ENCODE assay signal across 11 cellular contexts in genomic region chr9:7121055-7121454, GRCh38.
DNase-seq lines count a peak whose midpoint lies in the region; ATAC-seq lines count a peak whose summit lies in the region.
"Had no signal": no experiment of that assay in that cellular context is flagged by ENCODE, and none has a peak within 500 bp of the region (broad histone marks: within the 10 kb centered on the region; RNA-seq: fewer than 3 reads in every experiment).

No MANE protein-coding gene starts in this region.

- no peak overlapping the region for H3K23ac ChIP-seq in trophoblast cell (ENCODE audit: low read length)

- H3K27me3 ChIP-seq in trophoblast cell (ENCODE audit: insufficient read depth, low read length): no peaks in the 10 kb centered on the region

- peak; percentile 0 to 15 for DNase-seq in NOMO-1 (lab: John Stamatoyannopoulos, UW; ENCODE audit: unreplicated experiment in 2 of 2)
- no peak for DNase-seq in NOMO-1 treated with dmso at 0.1 percent for 144 hours (lab: John Stamatoyannopoulos, UW; ENCODE audit: unreplicated experiment)
- DNase-seq in OCI-M1 (lab: John Stamatoyannopoulos, UW): peak; percentile 100
- no peak for DNase-seq in trophoblast cell
- no peak for DNase-seq in DMS53 treated with DMSO at 0.1 percent for 48 hours (lab: John Stamatoyannopoulos, UW; ENCODE audit: unreplicated experiment)
- DNase-seq in AG08395 (ENCODE audit: low spot score): no peak
- DNase-seq in activated gamma-delta T cell treated with Interleukin-2 at 50 U/mL for 16 hours: no peak
- DNase-seq: activated T-cell treated with anti-CD3 and anti-CD28 coated beads, Interleukin-2, amount 50 U/mL, for 24 hours; mesendoderm; RPMI8226 had no signal

- H3K4ac ChIP-seq in trophoblast cell (ENCODE audit: low read depth, low read length): no peak overlapping the region

- no peaks in the 10 kb centered on the region for H3K79me2 ChIP-seq in trophoblast cell (ENCODE audit: control insufficient read depth, insufficient read depth, low read length, poor library complexity)

- no peak overlapping the region for H2AK5ac ChIP-seq in trophoblast cell (ENCODE audit: low read length)

- H2BK12ac ChIP-seq in trophoblast cell (ENCODE audit: low read length): peak overlapping the region; percentile 65

- H3K4me1 ChIP-seq in trophoblast cell (ENCODE audit: control insufficient read depth in 1 of 2, insufficient read depth in 2 of 2, low read length in 2 of 2): peaks cover 4 to 5% of the 10 kb centered on the region in 2 experiments

- no peak overlapping the region for H4K8ac ChIP-seq in trophoblast cell (ENCODE audit: low read depth, low read length)

- WGBS in trophoblast cell (ENCODE audit: extremely low coverage, insufficient coverage, insufficient read length): no CpG with 5 or more reads among the region's 2 CpGs

- no peak overlapping the region for H2BK120ac ChIP-seq in trophoblast cell (ENCODE audit: insufficient read depth, low read length, poor library complexity)

- no peaks in the 10 kb centered on the region for H3K9me3 ChIP-seq in trophoblast cell (ENCODE audit: insufficient read depth, low read depth, low read length)

- no peaks in the 10 kb centered on the region for H3K36me3 ChIP-seq in trophoblast cell (ENCODE audit: control insufficient read depth in 1 of 2, insufficient read depth in 2 of 2, low read length in 2 of 2)

- H3K14ac ChIP-seq in trophoblast cell (ENCODE audit: low read length): no peak overlapping the region

- no peak overlapping the region for H3K9ac ChIP-seq in trophoblast cell (ENCODE audit: low read length)

- H3K79me1 ChIP-seq in trophoblast cell (ENCODE audit: low read length): peaks cover 3% of the 10 kb centered on the region

- H2BK5ac ChIP-seq in trophoblast cell (ENCODE audit: low read depth, low read length, poor library complexity): no peak overlapping the region

- peak; percentile 64 for ATAC-seq in HG02678 (IDR thresholded peaks at IDR 0.05; ENCODE audit: unreplicated experiment)

- H3K18ac ChIP-seq in trophoblast cell (ENCODE audit: low read length): peak overlapping the region; percentile 5

- H4K12ac ChIP-seq in trophoblast cell (ENCODE audit: low read depth, low read length): no peak overlapping the region

- peak overlapping the region; percentile 61 for H4K91ac ChIP-seq in trophoblast cell (ENCODE audit: low read depth, low read length)

- no peak overlapping the region for H3K27ac ChIP-seq in trophoblast cell (ENCODE audit: low read depth, low read length)

- H3K4me2 ChIP-seq in trophoblast cell (ENCODE audit: low read length): no peak overlapping the region

- no peak overlapping the region for H3K4me3 ChIP-seq in trophoblast cell (ENCODE audit: low read depth, low read length)

- no peak overlapping the region for H2AFZ ChIP-seq in trophoblast cell (ENCODE audit: insufficient read depth, low read length, poor library complexity)

Comparison
In these comparisons a context has a peak if more than half of its experiments do, and no peak if none do; other contexts are left out.
1. DNase-seq: peak in NOMO-1 (2 of 2) and OCI-M1 (single experiment); none in NOMO-1 treated with dmso at 0.1 percent for 144 hours (single experiment), trophoblast cell (0 of 2), DMS53 treated with DMSO at 0.1 percent for 48 hours (single experiment), AG08395 (single experiment) and activated gamma-delta T cell treated with Interleukin-2 at 50 U/mL for 16 hours (single experiment).